In genomic region chr5:81971694-81972495, GRCh38 we compare ENCODE assay signal across 1 cellular context.
A peak's percentile ranks its signal among the peaks of the same experiment; 100 is the strongest.
TF ChIP-seq lines count a peak whose summit lies in the region.

ATG10 (plus strand) TSS chr5:81972023; CDS start chr5:81987571, 15,548 bp downstream.

TF ChIP-seq in K562, 482 proteins besides CTCF, POLR2A, EP300 and RAD21 (continued from another document and continues in another):
- TF ChIP-seq ZNF592 (IDR thresholded peaks at IDR 0.05) (no peak), SMARCC2 (IDR thresholded peaks at IDR 0.05; ENCODE audit: low read depth) (no peak), ZNF3 (CRISPR knock-in tag; IDR thresholded peaks at IDR 0.05) (no peak), STAT6 (CRISPR knock-in tag; IDR thresholded peaks at IDR 0.05) (no peak), MXI1 (IDR thresholded peaks at IDR 0.05; ENCODE audit: low read depth, low read length) (no peak), TSHZ1 (CRISPR knock-in tag; IDR thresholded peaks at IDR 0.05) (no peak), THRAP3 (IDR thresholded peaks at IDR 0.05; ENCODE audit: borderline replicate concordance) (no peak), HDAC8 (tag; IDR thresholded peaks at IDR 0.05) (no peak), ZBTB17 (CRISPR knock-in tag; IDR thresholded peaks at IDR 0.05) (peak; percentile 74; the same call in 1 of the 2 replicates), MITF (IDR thresholded peaks at IDR 0.05) (0 out of 2 replicates have a peak, but pooled peaks have one; percentile 5), RFX7 (CRISPR knock-in tag; IDR thresholded peaks at IDR 0.05) (no peak), DMBX1 (CRISPR knock-in tag; IDR thresholded peaks at IDR 0.05; ENCODE audit: borderline replicate concordance) (no peak), NR3C1 (CRISPR knock-in tag; IDR thresholded peaks at IDR 0.05) (0 out of 2 replicates have a peak, but pooled peaks have one; percentile 53), LARP7 (IDR thresholded peaks at IDR 0.05) (no peak), HDGF (IDR thresholded peaks at IDR 0.05) (no peak), HMGXB4 (CRISPR knock-in tag; IDR thresholded peaks at IDR 0.05) (no peak), HMG20B (CRISPR knock-in tag; IDR thresholded peaks at IDR 0.05) (no peak), ZNF239 (CRISPR knock-in tag; IDR thresholded peaks at IDR 0.05) (no peak), ZFP1 (CRISPR knock-in tag; IDR thresholded peaks at IDR 0.05) (no peak), TAF1 (IDR thresholded peaks at IDR 0.05; ENCODE audit: control insufficient read depth, extremely low read depth, insufficient read depth, low read length, severe bottlenecking) (peak; percentile 73), KAT7 (CRISPR knock-in tag; IDR thresholded peaks at IDR 0.05; ENCODE audit: borderline replicate concordance) (peak; percentile 86), HLTF (IDR thresholded peaks at IDR 0.05) (no peak), CAMTA2 (CRISPR knock-in tag; conservative IDR thresholded peaks at IDR 0.05) (no peak), NR2C2 (CRISPR knock-in tag; IDR thresholded peaks at IDR 0.05) (peak; percentile 55; the same call in 1 of the 2 replicates), NR2C2 (tag; IDR thresholded peaks at IDR 0.05) (peak; percentile 97), NR2F6 (CRISPR knock-in tag; IDR thresholded peaks at IDR 0.05) (0 out of 2 replicates have a peak, but pooled peaks have one; percentile 28), KAT2B (IDR thresholded peaks at IDR 0.05; ENCODE audit: low read depth, low read length) (no peak), ZNF318 (IDR thresholded peaks at IDR 0.05; ENCODE audit: borderline replicate concordance in 1 of 2, low read depth in 1 of 2) (no peak), FOXJ2 (tag; IDR thresholded peaks at IDR 0.05) (no peak), PRPF4 (IDR thresholded peaks at IDR 0.05; ENCODE audit: insufficient read depth, low read depth, low read length, poor library complexity, severe bottlenecking) (peak; percentile 13), XRCC5 (IDR thresholded peaks at IDR 0.05; ENCODE audit: low read depth, low read length) (no peak), CBX2 (IDR thresholded peaks at IDR 0.05; ENCODE audit: insufficient read depth, low read length, poor library complexity, severe bottlenecking) (no peak), GTF2E2 (tag; IDR thresholded peaks at IDR 0.05) (peak; percentile 72; the same call in 1 of the 2 replicates), MYNN (IDR thresholded peaks at IDR 0.05) (0 out of 2 replicates have a peak, but pooled peaks have one; percentile 50), MYNN (CRISPR knock-in tag; IDR thresholded peaks at IDR 0.05) (no peak), ZNF384 (IDR thresholded peaks at IDR 0.05; ENCODE audit: low read depth, low read length) (no peak), NCOA2 (IDR thresholded peaks at IDR 0.05; ENCODE audit: partially characterized antibody in 2 of 2) (no peak), NR0B1 (IDR thresholded peaks at IDR 0.05; ENCODE audit: partially characterized antibody) (no peak), NONO (IDR thresholded peaks at IDR 0.05; ENCODE audit: low read depth in 2 of 2, low read length in 1 of 2) (peak in 1 of 2 experiments; percentile 79; a peak in 2 of 4 replicates)
